In genomic region chrX:149682031-149682430, GRCh38 we compare ENCODE assay signal across 24 cellular contexts. TPM values are rescaled to one million over a fixed set of nuclear protein-coding genes. Genes with fewer than 3 reads are reported as not detected.
"Had no signal": no experiment of that assay in that cellular context is flagged by ENCODE, and none has a peak within 500 bp of the region (broad histone marks: within the 10 kb centered on the region; RNA-seq: fewer than 3 reads in every experiment).

No MANE protein-coding gene starts in this region.

- H3K4me1 ChIP-seq: pancreas, psoas muscle, right atrium auricular region, suprapubic skin, tibial nerve had no signal

- FAIRE-seq: frontal cortex, pancreas had no signal

- ATAC-seq: activated CD8-positive, alpha-beta T cell treated with anti-CD3 and anti-CD28 coated beads for 36 hours; left ventricle myocardium superior; natural killer cell treated with Interleukin-12 subunit alpha and Interleukin-12 subunit beta and Interleukin-15 and Interleukin-18, amount 100 ng/mL, for 72 hours; pancreas; psoas muscle; stimulated activated naive CD8-positive, alpha-beta T cell treated with anti-CD3 and anti-CD28 coated beads, Interleukin-15, amount 100 ng/mL, for 72 hours had no signal

- DNase-seq: activated CD4-positive, alpha-beta T cell treated with anti-CD3 and anti-CD28 coated beads, Interleukin-2, amount 10 ng/mL, durations not matched to agents 7 days and 5 days; activated CD4-positive, CD25-positive, alpha-beta regulatory T cell treated with anti-CD3 and anti-CD28 coated beads, Interleukin-2, amount 50 U/mL, for 72 hours; activated CD8-positive, alpha-beta T cell treated with anti-CD3 and anti-CD28 coated beads for 36 hours; activated gamma-delta T cell; anterior cingulate cortex; caudate nucleus; effector CD8-positive, alpha-beta T cell; hypothalamus; left ventricle myocardium superior; pancreas; psoas muscle; stimulated activated CD4-positive, alpha-beta T cell treated with anti-CD3 and anti-CD28 coated beads, Interleukin-12 subunit alpha, Interleukin-12 subunit beta, amount 100 ng/mL, for 4 hours; stimulated activated naive CD8-positive, alpha-beta T cell treated with anti-CD3 and anti-CD28 coated beads, Interleukin-15, amount 100 ng/mL, for 72 hours had no signal

- H3K27ac ChIP-seq: neutrophil, pancreas, psoas muscle, right atrium auricular region, suprapubic skin, tibial nerve, VCaP had no signal

- H3K36me3 ChIP-seq: neutrophil, pancreas, right atrium auricular region, suprapubic skin, tibial nerve had no signal

- H3K9me3 ChIP-seq: neutrophil, pancreas, psoas muscle, right atrium auricular region, suprapubic skin, tibial nerve had no signal

- H3K27me3 ChIP-seq: neutrophil, right atrium auricular region, suprapubic skin, tibial nerve had no signal

- H3K4me3 ChIP-seq: pancreas, psoas muscle, right atrium auricular region, suprapubic skin, tibial nerve had no signal

RNA-seq across cellular contexts. Expression of gene MAGEA11, which starts 29.8 kb away (rescaled TPM):
- total RNA-seq: activated CD4-positive, alpha-beta T cell treated with anti-CD3 and anti-CD28 coated beads, Interleukin-2, amount 10 ng/mL, durations not matched to agents 7 days and 5 days; activated CD8-positive, alpha-beta T cell treated with anti-CD3 and anti-CD28 coated beads for 36 hours; activated T-helper 1 cell treated with anti-CD3 and anti-CD28 coated beads, Interleukin-12 subunit alpha, Interleukin-12 subunit beta, Interleukin-2, Interleukin-4 antibody, amounts not matched to agents 30 ng/mL and 10 ng/mL and 1 ng/mL, durations not matched to agents 14 hours and 24 hours and 36 hours; esophagus mucosa; frontal cortex; left ventricle myocardium superior; natural killer cell treated with Interleukin-12 subunit alpha and Interleukin-12 subunit beta and Interleukin-15 and Interleukin-18, amount 100 ng/mL, for 72 hours; pancreas; psoas muscle; right atrium auricular region; T-helper 2 cell treated with Interferon-gamma antibody and Interleukin-4, amounts not matched to agents 100 ng/mL and 5 ng/mL, for 36 hours; tibial nerve; urinary bladder had no signal
- polyA plus RNA-seq: pancreas, psoas muscle, urinary bladder had no signal
